In genomic region chr14:67425603-67426002, GRCh38 we compare ENCODE assay signal across 31 cellular contexts. TPM values are rescaled to one million over a fixed set of nuclear protein-coding genes. Genes with fewer than 3 reads are reported as not detected.
"Had no signal": no experiment of that assay in that cellular context is flagged by ENCODE, and none has a peak within 500 bp of the region (broad histone marks: within the 10 kb centered on the region; RNA-seq: fewer than 3 reads in every experiment).

No MANE protein-coding gene starts in this region.

- H3K4me3 ChIP-seq: adrenal gland, body of pancreas, esophagus squamous epithelium, gastroesophageal sphincter had no signal

- DNase-seq: activated B cell treated with CpG ODN at 0.5 μM for 24 hours; activated CD4-positive, alpha-beta T cell treated with anti-CD3 and anti-CD28 coated beads for 48 hours; activated CD4-positive, alpha-beta T cell treated with anti-CD3 and anti-CD28 coated beads, Interleukin-2, amount 50 U/mL, for 1 hour; activated CD4-positive, alpha-beta T cell treated with anti-CD3 and anti-CD28 coated beads, Interleukin-2, amount 50 U/mL, for 48 hours; activated CD8-positive, alpha-beta memory T cell treated with anti-CD3 and anti-CD28 coated beads for 24 hours; activated CD8-positive, alpha-beta T cell treated with anti-CD3 and anti-CD28 coated beads for 36 hours; activated effector memory CD4-positive, alpha-beta T cell treated with anti-CD3 and anti-CD28 coated beads, Interleukin-2, amount 50 U/mL, for 16 hours; activated naive CD4-positive, alpha-beta T cell treated with anti-CD3 and anti-CD28 coated beads for 36 hours; activated naive CD8-positive, alpha-beta T cell treated with anti-CD3 and anti-CD28 coated beads for 36 hours; activated naive CD8-positive, alpha-beta T cell treated with anti-CD3 and anti-CD28 coated beads, Interleukin-2, amount 50 U/mL, for 24 hours; activated T-cell treated with anti-CD3 and anti-CD28 coated beads, Interleukin-2, amount 50 U/mL, for 48 hours; adrenal gland; amygdala; body of pancreas; caudate nucleus; cortex of kidney; dermis blood vessel endothelial cell; effector CD4-positive, alpha-beta T cell; effector memory CD8-positive, alpha-beta T cell; esophagus squamous epithelium; T-helper 1 cell; T-helper 17 cell; T1000; WERI-Rb-1 had no signal

- H3K27me3 ChIP-seq: adrenal gland, body of pancreas had no signal

- ATAC-seq: activated CD4-positive, CD25-positive, alpha-beta regulatory T cell treated with anti-CD3 and anti-CD28 coated beads, Interleukin-2, amount 50 U/mL, for 24 hours; activated CD8-positive, alpha-beta T cell treated with anti-CD3 and anti-CD28 coated beads for 36 hours; activated naive CD8-positive, alpha-beta T cell treated with anti-CD3 and anti-CD28 coated beads, Interleukin-2, amount 50 U/mL, for 24 hours; body of pancreas; effector memory CD8-positive, alpha-beta T cell; gastroesophageal sphincter; T-helper 17 cell had no signal

- H3K9me3 Mint-ChIP-seq: activated B cell treated with CpG ODN at 0.5 μM for 24 hours; activated CD8-positive, alpha-beta T cell treated with anti-CD3 and anti-CD28 coated beads for 36 hours; activated naive CD4-positive, alpha-beta T cell treated with anti-CD3 and anti-CD28 coated beads for 36 hours; activated naive CD4-positive, alpha-beta T cell treated with anti-CD3 and anti-CD28 coated beads, Interleukin-2, amount 50 U/mL, for 24 hours; activated naive CD8-positive, alpha-beta T cell treated with anti-CD3 and anti-CD28 coated beads for 36 hours; activated naive CD8-positive, alpha-beta T cell treated with anti-CD3 and anti-CD28 coated beads, Interleukin-2, amount 50 U/mL, for 24 hours; activated T-helper 1 cell treated with anti-CD3 and anti-CD28 coated beads, Interleukin-12 subunit alpha, Interleukin-12 subunit beta, Interleukin-2, Interleukin-4 antibody, amounts not matched to agents 30 ng/mL and 10 ng/mL and 1 ng/mL, durations not matched to agents 14 hours and 24 hours and 36 hours; activated T-helper 2 cell treated with anti-CD3 and anti-CD28 coated beads, Interferon-gamma antibody, Interleukin-2, Interleukin-4, amounts not matched to agents 10 μg/mL and 5 μg/mL and 100 μg/mL, durations not matched to agents 14 hours and 24 hours and 36 hours; effector memory CD8-positive, alpha-beta T cell; T-helper 2 cell treated with Interferon-gamma antibody and Interleukin-4, amounts not matched to agents 5 μg/mL and 100 μg/mL, for 36 hours had no signal

- H3K36me3 ChIP-seq: adrenal gland, esophagus squamous epithelium, gastroesophageal sphincter, WERI-Rb-1 had no signal

- H3K4me1 Mint-ChIP-seq: activated naive CD4-positive, alpha-beta T cell treated with anti-CD3 and anti-CD28 coated beads, Interleukin-2, amount 50 U/mL, for 24 hours; activated naive CD8-positive, alpha-beta T cell treated with anti-CD3 and anti-CD28 coated beads for 36 hours had no signal

- H3K27ac ChIP-seq: adrenal gland, body of pancreas, esophagus squamous epithelium, gastroesophageal sphincter, WERI-Rb-1 had no signal

- H3K36me3 Mint-ChIP-seq: activated naive CD4-positive, alpha-beta T cell treated with anti-CD3 and anti-CD28 coated beads, Interleukin-2, amount 50 U/mL, for 24 hours; activated naive CD8-positive, alpha-beta T cell treated with anti-CD3 and anti-CD28 coated beads for 36 hours had no signal

- H3K27ac Mint-ChIP-seq: activated B cell treated with CpG ODN at 0.5 μM for 24 hours; activated CD8-positive, alpha-beta T cell treated with anti-CD3 and anti-CD28 coated beads for 36 hours; activated naive CD4-positive, alpha-beta T cell treated with anti-CD3 and anti-CD28 coated beads for 36 hours; activated naive CD4-positive, alpha-beta T cell treated with anti-CD3 and anti-CD28 coated beads, Interleukin-2, amount 50 U/mL, for 24 hours; activated naive CD8-positive, alpha-beta T cell treated with anti-CD3 and anti-CD28 coated beads for 36 hours; activated naive CD8-positive, alpha-beta T cell treated with anti-CD3 and anti-CD28 coated beads, Interleukin-2, amount 50 U/mL, for 24 hours; activated T-helper 1 cell treated with anti-CD3 and anti-CD28 coated beads, Interleukin-12 subunit alpha, Interleukin-12 subunit beta, Interleukin-2, Interleukin-4 antibody, amounts not matched to agents 30 ng/mL and 10 ng/mL and 1 ng/mL, durations not matched to agents 14 hours and 24 hours and 36 hours; activated T-helper 2 cell treated with anti-CD3 and anti-CD28 coated beads, Interferon-gamma antibody, Interleukin-2, Interleukin-4, amounts not matched to agents 10 μg/mL and 5 μg/mL and 100 μg/mL, durations not matched to agents 14 hours and 24 hours and 36 hours; effector memory CD8-positive, alpha-beta T cell; T-helper 17 cell; T-helper 2 cell treated with Interferon-gamma antibody and Interleukin-4, amounts not matched to agents 5 μg/mL and 100 μg/mL, for 36 hours had no signal

- H3K9me3 ChIP-seq: adrenal gland, body of pancreas, esophagus squamous epithelium, gastroesophageal sphincter had no signal

- H3K4me3 Mint-ChIP-seq: activated B cell treated with CpG ODN at 0.5 μM for 24 hours; activated CD8-positive, alpha-beta T cell treated with anti-CD3 and anti-CD28 coated beads for 36 hours; activated naive CD4-positive, alpha-beta T cell treated with anti-CD3 and anti-CD28 coated beads for 36 hours; activated naive CD4-positive, alpha-beta T cell treated with anti-CD3 and anti-CD28 coated beads, Interleukin-2, amount 50 U/mL, for 24 hours; activated naive CD8-positive, alpha-beta T cell treated with anti-CD3 and anti-CD28 coated beads for 36 hours; activated naive CD8-positive, alpha-beta T cell treated with anti-CD3 and anti-CD28 coated beads, Interleukin-2, amount 50 U/mL, for 24 hours; activated T-helper 1 cell treated with anti-CD3 and anti-CD28 coated beads, Interleukin-12 subunit alpha, Interleukin-12 subunit beta, Interleukin-2, Interleukin-4 antibody, amounts not matched to agents 30 ng/mL and 10 ng/mL and 1 ng/mL, durations not matched to agents 14 hours and 24 hours and 36 hours; effector memory CD8-positive, alpha-beta T cell; T-helper 17 cell; T-helper 2 cell treated with Interferon-gamma antibody and Interleukin-4, amounts not matched to agents 5 μg/mL and 100 μg/mL, for 36 hours had no signal

RNA-seq across cellular contexts. Expression of gene PLEK2, which starts 13.6 kb away (rescaled TPM):
- total RNA-seq: activated B cell treated with CpG ODN at 0.5 μM for 24 hours, chondrocyte had no signal
